ENCODE assay signal across 19 cellular contexts in the genomic region with DNA sequence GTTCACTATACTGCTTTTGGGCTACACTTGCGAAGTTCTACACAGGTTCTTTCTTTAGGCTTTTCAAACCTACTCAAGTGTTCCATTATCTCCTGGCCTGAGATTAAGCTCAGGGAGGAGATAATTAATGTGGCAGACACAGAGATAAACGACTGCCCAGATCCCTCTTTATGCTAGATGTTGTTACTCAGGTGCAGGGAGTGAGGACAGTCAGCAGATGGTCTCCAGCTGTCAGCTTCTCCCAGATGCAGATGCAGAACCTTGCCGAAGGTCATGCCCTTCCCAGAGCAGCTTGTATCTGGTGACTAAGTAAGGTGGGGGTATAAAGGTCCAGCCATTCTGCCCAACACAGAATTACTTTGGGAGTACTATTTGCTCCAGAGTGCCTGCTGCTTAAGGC.
DNase-seq lines count a peak whose midpoint lies in the region; ATAC-seq and TF ChIP-seq lines count a peak whose summit lies in the region.
"Had no signal": no experiment of that assay in that cellular context is flagged by ENCODE, and none has a peak within 500 bp of the region (broad histone marks: within the 10 kb centered on the region; RNA-seq: fewer than 3 reads in every experiment).

No MANE protein-coding gene starts in this region.

- no peaks in the 10 kb centered on the region for H3K79me2 ChIP-seq in neural progenitor cell (ENCODE audit: low read depth)

- peak overlapping the region; percentile 3 for H3K4me2 ChIP-seq in neural progenitor cell
- H3K4me2 ChIP-seq: BLaER1 treated with 17β-estradiol and CSF1 and Interleukin-3, amounts not matched to agents 10 nM and 100 nM; GM23338 had no signal

- H3K4me1 ChIP-seq in endodermal cell (ENCODE audit: control insufficient read depth, insufficient read depth, low read length) (peaks cover 9% of the 10 kb centered on the region), neural progenitor cell (peaks cover 25% of the 10 kb centered on the region)

- no peaks in the 10 kb centered on the region for H3K27me3 Mint-ChIP-seq in endodermal cell (ENCODE audit: insufficient read depth)
- H3K27me3 Mint-ChIP-seq in neural progenitor cell (ENCODE audit: insufficient read depth, low read depth) = no peaks in the 10 kb centered on the region

- no peak overlapping the region for H3K9ac ChIP-seq in endodermal cell (ENCODE audit: extremely low read depth, low read length, poor library complexity, severe bottlenecking)
- no peak overlapping the region for H3K9ac ChIP-seq in neural progenitor cell
- H3K9ac ChIP-seq: BLaER1 treated with 17β-estradiol and CSF1 and Interleukin-3, amounts not matched to agents 10 nM and 100 nM had no signal

- TF ChIP-seq CTCF in endodermal cell (conservative IDR thresholded peaks at IDR 0.05) (no peak), neural progenitor cell (IDR thresholded peaks at IDR 0.05) (no peak)

- 67 to 75% methylated on average over 2 to 3 of the region's 3 CpGs for WGBS in endodermal cell (ENCODE audit: insufficient coverage in 1 of 2, insufficient read length in 1 of 2), 2 experiments

- peak; percentile 62 to 85 for DNase-seq in NCI-H524 (lab: John Stamatoyannopoulos, UW)
- peak; percentile 93 for DNase-seq in NCI-H82 treated with DMSO at 0.1 percent for 48 hours (lab: John Stamatoyannopoulos, UW; ENCODE audit: unreplicated experiment)
- no peak for DNase-seq in endodermal cell
- DNase-seq in neural progenitor cell (ENCODE audit: low spot score) = no peak
- DNase-seq in amniotic stem cell (lab: John Stamatoyannopoulos, UW) = no peak
- DNase-seq in left colon = no peak
- DNase-seq: Calu3; CD8-positive, alpha-beta T cell; DMS 273 treated with DMSO at 0.1 percent for 48 hours; DMS53; DND-41; EL; HCEC 1CT; IMR-90 had no signal

- peaks cover 32% of the 10 kb centered on the region for H3F3A ChIP-seq in neural progenitor cell (ENCODE audit: low read depth)

- H3K9me3 Mint-ChIP-seq in endodermal cell = no peaks in the 10 kb centered on the region
- H3K9me3 Mint-ChIP-seq in neural progenitor cell = peaks cover 3% of the 10 kb centered on the region
- H3K9me3 Mint-ChIP-seq: CD8-positive, alpha-beta T cell had no signal

- no peak overlapping the region for H2AFZ ChIP-seq in neural progenitor cell (replicated peaks)
- H2AFZ ChIP-seq: GM23338 had no signal

- H3K4me3 Mint-ChIP-seq in endodermal cell = no peak overlapping the region
- no peak overlapping the region for H3K4me3 Mint-ChIP-seq in neural progenitor cell
- H3K4me3 Mint-ChIP-seq: B cell; CD8-positive, alpha-beta T cell; GM23338 had no signal

- H3K4me1 Mint-ChIP-seq in endodermal cell (peaks cover 37% of the 10 kb centered on the region), neural progenitor cell (peaks cover 5% of the 10 kb centered on the region)

- intact Hi-C loops in left colon (cut with DNase I, micrococcal nuclease) = no loop called here

- no peaks in the 10 kb centered on the region for H3K36me3 ChIP-seq in endodermal cell (ENCODE audit: control insufficient read depth, insufficient read depth, low read length)
- no peaks in the 10 kb centered on the region for H3K36me3 ChIP-seq in neural progenitor cell
- H3K36me3 ChIP-seq: BLaER1 treated with 17β-estradiol and CSF1 and Interleukin-3, amounts not matched to agents 10 nM and 100 nM had no signal

- no peaks in the 10 kb centered on the region for H3K36me3 Mint-ChIP-seq in endodermal cell (ENCODE audit: low read depth)
- H3K36me3 Mint-ChIP-seq in neural progenitor cell = no peaks in the 10 kb centered on the region
- H3K36me3 Mint-ChIP-seq: CD8-positive, alpha-beta T cell had no signal

- H3K9me3 ChIP-seq in endodermal cell (ENCODE audit: control insufficient read depth, low read length) (peaks cover 10% of the 10 kb centered on the region), neural progenitor cell (ENCODE audit: low read depth) (peaks cover 5% of the 10 kb centered on the region)

- ATAC-seq in GM19395 (IDR thresholded peaks at IDR 0.05; ENCODE audit: unreplicated experiment) (no peak), left colon (no peak)
- ATAC-seq: CD8-positive, alpha-beta T cell; GM12878; GM23338 had no signal

- no peak overlapping the region for H3K27ac Mint-ChIP-seq in endodermal cell
- H3K27ac Mint-ChIP-seq in neural progenitor cell = no peak overlapping the region
- H3K27ac Mint-ChIP-seq: B cell; CD8-positive, alpha-beta T cell; GM23338 had no signal

- H3K27ac ChIP-seq in endodermal cell (ENCODE audit: low read depth, low read length) (no peak overlapping the region), neural progenitor cell (no peak overlapping the region)
- H3K27ac ChIP-seq: BLaER1 treated with 17β-estradiol and CSF1 and Interleukin-3, amounts not matched to agents 10 nM and 100 nM had no signal

- H3K27me3 ChIP-seq in endodermal cell (ENCODE audit: control insufficient read depth, insufficient read depth, low read length, poor library complexity, severe bottlenecking) (no peaks in the 10 kb centered on the region), neural progenitor cell (no peaks in the 10 kb centered on the region)
- H3K27me3 ChIP-seq: BLaER1 treated with 17β-estradiol and CSF1 and Interleukin-3, amounts not matched to agents 10 nM and 100 nM had no signal

- no peaks in the 10 kb centered on the region for H4K20me1 ChIP-seq in neural progenitor cell (ENCODE audit: low read depth)
- H4K20me1 ChIP-seq: BLaER1 treated with 17β-estradiol and CSF1 and Interleukin-3, amounts not matched to agents 10 nM and 100 nM had no signal

- peak overlapping the region; percentile 68 for H3K4me3 ChIP-seq in endodermal cell (ENCODE audit: low read length)
- no peak overlapping the region for H3K4me3 ChIP-seq in neural progenitor cell
- H3K4me3 ChIP-seq: BLaER1 treated with 17β-estradiol and CSF1 and Interleukin-3, amounts not matched to agents 10 nM and 100 nM; GM12878; GM23338 had no signal

Comparison
In these comparisons a context has a peak if more than half of its experiments do, and no peak if none do; other contexts are left out.
1. DNase-seq: peak in NCI-H524 (2 of 2) and NCI-H82 treated with DMSO at 0.1 percent for 48 hours (single experiment); none in endodermal cell (single experiment), neural progenitor cell (single experiment), amniotic stem cell (single experiment) and left colon (0 of 2).